In the genomic region with DNA sequence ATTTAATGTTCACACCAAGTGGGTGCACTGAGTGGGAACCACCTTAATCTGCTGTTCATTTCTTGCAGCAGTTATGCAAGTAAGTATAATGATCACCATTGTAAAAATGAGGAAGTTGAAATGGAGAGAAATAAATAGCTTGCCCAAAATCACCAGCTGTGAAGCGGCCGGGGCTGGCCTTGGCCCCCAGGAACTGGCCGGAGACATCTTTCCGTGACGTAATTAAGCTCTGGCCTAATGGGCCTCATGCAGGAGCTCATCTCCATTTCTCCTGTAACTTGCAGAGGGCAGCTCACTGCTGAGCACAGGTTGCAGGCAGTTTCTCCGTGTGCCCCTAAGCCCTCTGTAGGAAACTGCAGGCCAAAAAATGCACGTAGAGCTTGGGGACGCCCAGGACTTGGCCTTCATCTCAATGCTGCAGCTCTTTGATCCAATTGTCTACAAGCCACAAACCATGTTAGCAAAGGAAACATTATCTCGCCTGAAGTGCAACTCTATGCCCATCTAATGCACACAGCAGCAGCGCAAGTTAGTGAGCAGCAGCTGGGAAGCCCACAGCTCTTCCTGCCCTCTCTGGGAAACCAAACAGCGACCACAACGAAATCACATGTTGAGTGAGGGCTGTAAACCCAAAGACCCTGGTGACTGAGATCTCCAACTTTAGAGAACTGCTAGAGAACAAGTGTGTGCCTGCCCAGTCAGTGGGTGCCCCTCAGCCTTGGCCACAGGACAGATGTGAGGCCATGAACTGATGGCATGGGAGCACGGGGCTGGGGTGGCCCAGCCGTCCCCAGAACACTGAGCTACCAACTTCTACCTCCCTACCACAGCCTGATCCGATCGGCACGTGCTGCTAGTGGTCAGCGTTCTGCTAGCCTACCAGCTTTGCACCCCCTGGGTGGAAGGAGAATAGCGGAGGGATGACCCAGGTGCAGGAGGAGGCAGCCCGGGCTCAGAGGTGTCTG, we compare ENCODE assay signal across 10 cellular contexts. TPM values are rescaled to one million over a fixed set of nuclear protein-coding genes. Genes with fewer than 3 reads are reported as not detected.
DNase-seq lines count a peak whose midpoint lies in the region; ATAC-seq and TF ChIP-seq lines count a peak whose summit lies in the region.
"Had no signal": no experiment of that assay in that cellular context is flagged by ENCODE, and none has a peak within 500 bp of the region (broad histone marks: within the 10 kb centered on the region; RNA-seq: fewer than 3 reads in every experiment).

No MANE protein-coding gene starts in this region.

- no peaks in the 10 kb centered on the region; the same call in 1 of the 2 replicates for H3K27me3 ChIP-seq in GM06990 (replicated peaks; ENCODE audit: control insufficient read depth, insufficient read depth, low read length)

- no peak for TF ChIP-seq CTCF in GM06990 (IDR thresholded peaks at IDR 0.05; ENCODE audit: insufficient read depth, low read length, poor library complexity, severe bottlenecking)

- H3K36me3 ChIP-seq in GM06990 (ENCODE audit: control insufficient read depth, insufficient read depth, low read length): no peaks in the 10 kb centered on the region

- ATAC-seq in GM19467 (IDR thresholded peaks at IDR 0.05; ENCODE audit: unreplicated experiment): peak; percentile 72
- ATAC-seq in HG03432 (IDR thresholded peaks at IDR 0.05; ENCODE audit: unreplicated experiment): peak; percentile 79
- peak; percentile 21 for ATAC-seq in esophagus mucosa

- no peak overlapping the region for H3K4me3 ChIP-seq in GM06990 (replicated peaks; ENCODE audit: low read depth, low read length)
- H3K4me3 ChIP-seq: PC-9 had no signal

- peak; percentile 68 for DNase-seq in GM06990 (ENCODE audit: extremely low read depth, insufficient read length)
- no peak for DNase-seq in NCI-H1930 (lab: John Stamatoyannopoulos, UW)
- DNase-seq in NCI-H187 (lab: John Stamatoyannopoulos, UW): no peak
- DNase-seq in NCI-H128 (lab: John Stamatoyannopoulos, UW; ENCODE audit: unreplicated experiment): no peak
- no peak for DNase-seq in glomerular visceral epithelial cell (ENCODE audit: extremely low spot score)
- DNase-seq: immature natural killer cell, PC-9 had no signal

RNA-seq across cellular contexts. Expression of a gene that starts 28.8 kb away (rescaled TPM):
- 42.2 TPM for total RNA-seq in esophagus mucosa
- total RNA-seq: PC-9 had no signal

RNA-seq across cellular contexts. Expression of a gene that starts 42.6 kb away (rescaled TPM):
- total RNA-seq in esophagus mucosa: 24.4 TPM

Comparison
In these comparisons a context has a peak if more than half of its experiments do, and no peak if none do; other contexts are left out.
1. ATAC-seq: peak in every context shown above with its lines; median percentile 79 in HG03432; 72 in GM19467; 21 in esophagus mucosa.